ENCODE assay signal across 1 cellular context in the genomic region with DNA sequence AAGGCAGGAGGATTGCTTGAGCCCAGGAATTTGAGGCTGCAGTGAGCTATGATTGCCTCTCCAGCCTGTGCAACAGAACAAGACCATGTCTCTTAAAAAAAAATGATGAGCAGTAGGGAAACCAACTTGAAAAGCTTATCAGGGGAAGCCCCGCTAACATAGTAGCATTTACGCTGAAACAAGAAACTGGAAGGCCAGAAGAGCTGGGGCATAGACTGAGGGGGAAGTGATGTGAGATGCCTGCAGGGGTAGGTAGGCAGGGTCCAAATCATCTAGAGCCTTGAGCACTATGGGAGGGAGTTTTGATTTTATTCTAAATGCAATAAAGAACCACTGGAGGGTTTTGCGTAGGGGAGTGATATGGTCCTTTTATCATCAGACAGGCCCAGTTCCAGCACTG.
TF ChIP-seq lines count a peak whose summit lies in the region.

No MANE protein-coding gene starts in this region.

TF ChIP-seq in GM23338, 12 proteins besides CTCF, POLR2A, EP300 and RAD21 (continued from another document):
- TF ChIP-seq, protein P1, sequence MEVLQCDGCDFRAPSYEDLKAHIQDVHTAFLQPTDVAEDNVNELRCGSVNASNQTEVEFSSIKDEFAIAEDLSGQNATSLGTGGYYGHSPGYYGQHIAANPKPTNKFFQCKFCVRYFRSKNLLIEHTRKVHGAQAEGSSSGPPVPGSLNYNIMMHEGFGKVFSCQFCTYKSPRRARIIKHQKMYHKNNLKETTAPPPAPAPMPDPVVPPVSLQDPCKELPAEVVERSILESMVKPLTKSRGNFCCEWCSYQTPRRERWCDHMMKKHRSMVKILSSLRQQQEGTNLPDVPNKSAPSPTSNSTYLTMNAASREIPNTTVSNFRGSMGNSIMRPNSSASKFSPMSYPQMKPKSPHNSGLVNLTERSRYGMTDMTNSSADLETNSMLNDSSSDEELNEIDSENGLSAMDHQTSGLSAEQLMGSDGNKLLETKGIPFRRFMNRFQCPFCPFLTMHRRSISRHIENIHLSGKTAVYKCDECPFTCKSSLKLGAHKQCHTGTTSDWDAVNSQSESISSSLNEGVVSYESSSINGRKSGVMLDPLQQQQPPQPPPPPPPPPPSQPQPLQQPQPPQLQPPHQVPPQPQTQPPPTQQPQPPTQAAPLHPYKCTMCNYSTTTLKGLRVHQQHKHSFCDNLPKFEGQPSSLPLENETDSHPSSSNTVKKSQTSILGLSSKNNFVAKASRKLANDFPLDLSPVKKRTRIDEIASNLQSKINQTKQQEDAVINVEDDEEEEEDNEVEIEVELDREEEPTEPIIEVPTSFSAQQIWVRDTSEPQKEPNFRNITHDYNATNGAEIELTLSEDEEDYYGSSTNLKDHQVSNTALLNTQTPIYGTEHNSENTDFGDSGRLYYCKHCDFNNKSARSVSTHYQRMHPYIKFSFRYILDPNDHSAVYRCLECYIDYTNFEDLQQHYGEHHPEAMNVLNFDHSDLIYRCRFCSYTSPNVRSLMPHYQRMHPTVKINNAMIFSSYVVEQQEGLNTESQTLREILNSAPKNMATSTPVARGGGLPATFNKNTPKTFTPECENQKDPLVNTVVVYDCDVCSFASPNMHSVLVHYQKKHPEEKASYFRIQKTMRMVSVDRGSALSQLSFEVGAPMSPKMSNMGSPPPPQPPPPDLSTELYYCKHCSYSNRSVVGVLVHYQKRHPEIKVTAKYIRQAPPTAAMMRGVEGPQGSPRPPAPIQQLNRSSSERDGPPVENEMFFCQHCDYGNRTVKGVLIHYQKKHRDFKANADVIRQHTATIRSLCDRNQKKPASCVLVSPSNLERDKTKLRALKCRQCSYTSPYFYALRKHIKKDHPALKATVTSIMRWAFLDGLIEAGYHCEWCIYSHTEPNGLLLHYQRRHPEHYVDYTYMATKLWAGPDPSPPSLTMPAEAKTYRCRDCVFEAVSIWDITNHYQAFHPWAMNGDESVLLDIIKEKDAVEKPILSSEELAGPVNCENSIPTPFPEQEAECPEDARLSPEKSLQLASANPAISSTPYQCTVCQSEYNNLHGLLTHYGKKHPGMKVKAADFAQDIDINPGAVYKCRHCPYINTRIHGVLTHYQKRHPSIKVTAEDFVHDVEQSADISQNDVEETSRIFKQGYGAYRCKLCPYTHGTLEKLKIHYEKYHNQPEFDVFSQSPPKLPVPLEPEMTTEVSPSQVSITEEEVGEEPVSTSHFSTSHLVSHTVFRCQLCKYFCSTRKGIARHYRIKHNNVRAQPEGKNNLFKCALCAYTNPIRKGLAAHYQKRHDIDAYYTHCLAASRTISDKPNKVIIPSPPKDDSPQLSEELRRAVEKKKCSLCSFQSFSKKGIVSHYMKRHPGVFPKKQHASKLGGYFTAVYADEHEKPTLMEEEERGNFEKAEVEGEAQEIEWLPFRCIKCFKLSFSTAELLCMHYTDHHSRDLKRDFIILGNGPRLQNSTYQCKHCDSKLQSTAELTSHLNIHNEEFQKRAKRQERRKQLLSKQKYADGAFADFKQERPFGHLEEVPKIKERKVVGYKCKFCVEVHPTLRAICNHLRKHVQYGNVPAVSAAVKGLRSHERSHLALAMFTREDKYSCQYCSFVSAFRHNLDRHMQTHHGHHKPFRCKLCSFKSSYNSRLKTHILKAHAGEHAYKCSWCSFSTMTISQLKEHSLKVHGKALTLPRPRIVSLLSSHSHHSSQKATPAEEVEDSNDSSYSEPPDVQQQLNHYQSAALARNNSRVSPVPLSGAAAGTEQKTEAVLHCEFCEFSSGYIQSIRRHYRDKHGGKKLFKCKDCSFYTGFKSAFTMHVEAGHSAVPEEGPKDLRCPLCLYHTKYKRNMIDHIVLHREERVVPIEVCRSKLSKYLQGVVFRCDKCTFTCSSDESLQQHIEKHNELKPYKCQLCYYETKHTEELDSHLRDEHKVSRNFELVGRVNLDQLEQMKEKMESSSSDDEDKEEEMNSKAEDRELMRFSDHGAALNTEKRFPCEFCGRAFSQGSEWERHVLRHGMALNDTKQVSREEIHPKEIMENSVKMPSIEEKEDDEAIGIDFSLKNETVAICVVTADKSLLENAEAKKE (CRISPR knock-in tag; IDR thresholded peaks at IDR 0.05), result no peak
- TF ChIP-seq STAT1 (IDR thresholded peaks at IDR 0.05; ENCODE audit: unreplicated experiment) (no peak), EZH2phosphoT487 (IDR thresholded peaks at IDR 0.05; ENCODE audit: unreplicated experiment) (no peak)
- TF ChIP-seq, protein P2, sequence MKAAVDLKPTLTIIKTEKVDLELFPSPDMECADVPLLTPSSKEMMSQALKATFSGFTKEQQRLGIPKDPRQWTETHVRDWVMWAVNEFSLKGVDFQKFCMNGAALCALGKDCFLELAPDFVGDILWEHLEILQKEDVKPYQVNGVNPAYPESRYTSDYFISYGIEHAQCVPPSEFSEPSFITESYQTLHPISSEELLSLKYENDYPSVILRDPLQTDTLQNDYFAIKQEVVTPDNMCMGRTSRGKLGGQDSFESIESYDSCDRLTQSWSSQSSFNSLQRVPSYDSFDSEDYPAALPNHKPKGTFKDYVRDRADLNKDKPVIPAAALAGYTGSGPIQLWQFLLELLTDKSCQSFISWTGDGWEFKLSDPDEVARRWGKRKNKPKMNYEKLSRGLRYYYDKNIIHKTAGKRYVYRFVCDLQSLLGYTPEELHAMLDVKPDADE (IDR thresholded peaks at IDR 0.05), result no peak
